In genomic region chrY:2934861-2935605, GRCh38 we compare ENCODE assay signal across 8 cellular contexts. TPM values are rescaled to one million over a fixed set of nuclear protein-coding genes. Genes with fewer than 3 reads are reported as not detected.
A peak's percentile ranks its signal among the peaks of the same experiment; 100 is the strongest.
DNase-seq lines count a peak whose midpoint lies in the region; ATAC-seq, FAIRE-seq and TF ChIP-seq lines count a peak whose summit lies in the region.

ZFY (plus strand) TSS chrY:2935381; CDS start chrY:2953937, 18,556 bp downstream.

- peak within 1 kb of the TSS; percentile 99 for H3K27ac Mint-ChIP-seq in activated T-helper 2 cell treated with anti-CD3 and anti-CD28 coated beads, Interferon-gamma antibody, Interleukin-2, Interleukin-4, amounts not matched to agents 10 μg/mL and 5 μg/mL and 100 μg/mL, durations not matched to agents 14 hours and 24 hours and 36 hours
- peak within 1 kb of the TSS; percentile 96 for H3K27ac Mint-ChIP-seq in stimulated activated effector memory CD8-positive, alpha-beta T cell treated with anti-CD3 and anti-CD28 coated beads, Interleukin-12 subunit alpha, Interleukin-12 subunit beta, amount 100 ng/mL, for 72 hours

- no peak within 1 kb of the TSS for H2AFZ ChIP-seq in PC-9

- no peaks in the 10 kb centered on the region for H3K36me3 ChIP-seq in PC-9 (ENCODE audit: low read depth)

- no peak within 1 kb of the TSS for H3K4me3 ChIP-seq in PC-9

- H3K79me2 ChIP-seq in PC-9 (ENCODE audit: low read depth), result no peaks in the 10 kb centered on the region

- no peaks in the 10 kb centered on the region for H3K27me3 ChIP-seq in PC-9 (ENCODE audit: insufficient read depth, low read depth)

- intact Hi-C loops in activated T-helper 2 cell treated with anti-CD3 and anti-CD28 coated beads, Interferon-gamma antibody, Interleukin-2, Interleukin-4, amounts not matched to agents 10 μg/mL and 5 μg/mL and 100 μg/mL, durations not matched to agents 14 hours and 24 hours and 36 hours (cut with micrococcal nuclease), result loop anchor here (1.0 to 5.0 kb wide), 3 partner anchors 22 to 93 kb away; partner anchors contain the start of gene RPS4Y1
- intact Hi-C loops in PC-9 (cut with micrococcal nuclease; ENCODE audit: unreplicated experiment), result no loop called here

- H3K9me3 Mint-ChIP-seq in activated T-helper 2 cell treated with anti-CD3 and anti-CD28 coated beads, Interferon-gamma antibody, Interleukin-2, Interleukin-4, amounts not matched to agents 10 μg/mL and 5 μg/mL and 100 μg/mL, durations not matched to agents 14 hours and 24 hours and 36 hours, result no peaks in the 10 kb centered on the region
- H3K9me3 Mint-ChIP-seq in stimulated activated effector memory CD8-positive, alpha-beta T cell treated with anti-CD3 and anti-CD28 coated beads, Interleukin-12 subunit alpha, Interleukin-12 subunit beta, amount 100 ng/mL, for 72 hours, result no peaks in the 10 kb centered on the region

- H3K27me3 Mint-ChIP-seq in activated T-helper 2 cell treated with anti-CD3 and anti-CD28 coated beads, Interferon-gamma antibody, Interleukin-2, Interleukin-4, amounts not matched to agents 10 μg/mL and 5 μg/mL and 100 μg/mL, durations not matched to agents 14 hours and 24 hours and 36 hours (ENCODE audit: low read depth), result no peaks in the 10 kb centered on the region

- no peaks in the 10 kb centered on the region for H4K20me1 ChIP-seq in PC-9 (ENCODE audit: insufficient read depth)

- peak within 1 kb of the TSS; percentile 94 for H3K4me3 Mint-ChIP-seq in activated T-helper 2 cell treated with anti-CD3 and anti-CD28 coated beads, Interferon-gamma antibody, Interleukin-2, Interleukin-4, amounts not matched to agents 10 μg/mL and 5 μg/mL and 100 μg/mL, durations not matched to agents 14 hours and 24 hours and 36 hours (ENCODE audit: low read depth)
- H3K4me3 Mint-ChIP-seq in stimulated activated effector memory CD8-positive, alpha-beta T cell treated with anti-CD3 and anti-CD28 coated beads, Interleukin-12 subunit alpha, Interleukin-12 subunit beta, amount 100 ng/mL, for 72 hours, result peak within 1 kb of the TSS; percentile 86

- CTCF ChIA-PET in PC-9 (lab: Charles Lee), result no interaction called here

- H3K9me2 ChIP-seq in PC-9 (ENCODE audit: insufficient read depth), result no peaks in the 10 kb centered on the region

- BruUV-seq in PC-9 (replicated peaks; lab: Mats Ljungman, UMichigan), result no TSS peak

- no peaks in the 10 kb centered on the region for H3K4me1 ChIP-seq in PC-9 (replicated peaks; ENCODE audit: insufficient read depth)

- POLR2A ChIA-PET in PC-9 (lab: Charles Lee; ENCODE audit: unreplicated experiment), result no interaction called here

- H3F3A ChIP-seq in PC-9 (ENCODE audit: insufficient read depth, low read depth), result no peaks in the 10 kb centered on the region

- peaks cover 22% of the 10 kb centered on the region for H3K4me1 Mint-ChIP-seq in activated T-helper 2 cell treated with anti-CD3 and anti-CD28 coated beads, Interferon-gamma antibody, Interleukin-2, Interleukin-4, amounts not matched to agents 10 μg/mL and 5 μg/mL and 100 μg/mL, durations not matched to agents 14 hours and 24 hours and 36 hours (ENCODE audit: low read depth)
- peaks cover 16% of the 10 kb centered on the region for H3K4me1 Mint-ChIP-seq in stimulated activated effector memory CD8-positive, alpha-beta T cell treated with anti-CD3 and anti-CD28 coated beads, Interleukin-12 subunit alpha, Interleukin-12 subunit beta, amount 100 ng/mL, for 72 hours

- ATAC-seq in GM21423 (IDR thresholded peaks at IDR 0.05; ENCODE audit: unreplicated experiment), result peak; percentile 31
- ATAC-seq in stimulated activated effector memory CD8-positive, alpha-beta T cell treated with anti-CD3 and anti-CD28 coated beads, Interleukin-12 subunit alpha, Interleukin-12 subunit beta, amount 100 ng/mL, for 72 hours, result peak; percentile 73

- no peak for TF ChIP-seq POLR2A in GM12892 (IDR thresholded peaks at IDR 0.05; ENCODE audit: low read depth, low read length)

- no peak within 1 kb of the TSS for H3K27ac ChIP-seq in PC-9

- DNase-seq in M059J (ENCODE audit: low read depth), result peak; percentile 3
- DNase-seq in activated T-helper 2 cell treated with anti-CD3 and anti-CD28 coated beads, Interferon-gamma antibody, Interleukin-2, Interleukin-4, amounts not matched to agents 10 μg/mL and 5 μg/mL and 100 μg/mL, durations not matched to agents 14 hours and 24 hours and 36 hours (ENCODE audit: low spot score), result peak; percentile 65
- peak; percentile 27 for DNase-seq in iPS-NIHi11 (ENCODE audit: low spot score)
- peak; percentile 41 to 92 for DNase-seq in stimulated activated effector memory CD8-positive, alpha-beta T cell treated with anti-CD3 and anti-CD28 coated beads, Interleukin-12 subunit alpha, Interleukin-12 subunit beta, amount 100 ng/mL, for 72 hours (ENCODE audit: low spot score in 2 of 2)
- no peak for DNase-seq in GM12892 (ENCODE audit: insufficient read length)
- DNase-seq in NCI-H345 treated with DMSO at 0.1 percent for 48 hours (lab: John Stamatoyannopoulos, UW; ENCODE audit: unreplicated experiment), result no peak
- DNase-seq in PC-9, result no peak

- FAIRE-seq in GM12892 (lab: Jason Lieb, UNC), result no peak

- no peak within 1 kb of the TSS for H3K4me2 ChIP-seq in PC-9

- peaks cover 31% of the 10 kb centered on the region for H3K36me3 Mint-ChIP-seq in activated T-helper 2 cell treated with anti-CD3 and anti-CD28 coated beads, Interferon-gamma antibody, Interleukin-2, Interleukin-4, amounts not matched to agents 10 μg/mL and 5 μg/mL and 100 μg/mL, durations not matched to agents 14 hours and 24 hours and 36 hours (ENCODE audit: low read depth)
- peaks cover 29% of the 10 kb centered on the region for H3K36me3 Mint-ChIP-seq in stimulated activated effector memory CD8-positive, alpha-beta T cell treated with anti-CD3 and anti-CD28 coated beads, Interleukin-12 subunit alpha, Interleukin-12 subunit beta, amount 100 ng/mL, for 72 hours

- TF ChIP-seq CTCF in PC-9 (conservative IDR thresholded peaks at IDR 0.05), result no peak

- H3K9me3 ChIP-seq in PC-9 (ENCODE audit: insufficient read depth, low read depth), result no peaks in the 10 kb centered on the region

RNA-seq across cellular contexts. Expression of gene ZFY, which starts in this region (rescaled TPM):
- 1.9 and 2.2 TPM in 2 replicates for total RNA-seq in M059J (2014; rRNA removed; shearing (Covaris generic))
- 18.6 and 21.2 TPM in 2 replicates for total RNA-seq in activated T-helper 2 cell treated with anti-CD3 and anti-CD28 coated beads, Interferon-gamma antibody, Interleukin-2, Interleukin-4, amounts not matched to agents 10 μg/mL and 5 μg/mL and 100 μg/mL, durations not matched to agents 14 hours and 24 hours and 36 hours
- 0.11 TPM for polyA plus RNA-seq in GM12892 (2012; ENCODE audit: missing spikeins)
- not detected in 2 replicates for total RNA-seq in PC-9 (2021)

Comparison
In these comparisons a context has a peak if more than half of its experiments do, and no peak if none do; other contexts are left out.
1. DNase-seq: peak in M059J (single experiment), activated T-helper 2 cell treated with anti-CD3 and anti-CD28 coated beads, Interferon-gamma antibody, Interleukin-2, Interleukin-4, amounts not matched to agents 10 μg/mL and 5 μg/mL and 100 μg/mL, durations not matched to agents 14 hours and 24 hours and 36 hours (single experiment), iPS-NIHi11 (single experiment) and stimulated activated effector memory CD8-positive, alpha-beta T cell treated with anti-CD3 and anti-CD28 coated beads, Interleukin-12 subunit alpha, Interleukin-12 subunit beta, amount 100 ng/mL, for 72 hours (2 of 2); none in GM12892 (single experiment), NCI-H345 treated with DMSO at 0.1 percent for 48 hours (single experiment) and PC-9 (0 of 2).